ENCODE assay signal across 14 cellular contexts in the genomic region with DNA sequence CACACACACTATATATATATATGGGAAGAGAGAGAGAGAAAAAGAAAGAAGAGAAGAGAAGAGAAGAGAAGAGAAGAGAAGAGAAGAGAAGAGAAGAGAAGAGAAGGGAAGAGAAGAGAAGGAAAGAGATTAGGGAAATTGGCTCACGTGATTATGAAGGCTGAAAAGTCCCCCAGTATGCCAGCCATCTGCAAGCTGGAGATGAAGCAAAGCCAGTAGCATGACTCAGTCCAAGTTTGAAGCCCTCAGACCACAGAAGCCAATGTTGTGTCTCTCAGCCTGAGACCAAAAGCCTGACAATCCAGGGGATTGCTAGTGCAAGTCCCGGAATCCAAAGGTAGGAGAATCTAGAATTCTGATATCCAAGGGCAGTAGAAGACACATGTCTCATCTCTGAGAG.
DNase-seq lines count a peak whose midpoint lies in the region; ATAC-seq and TF ChIP-seq lines count a peak whose summit lies in the region.
"Had no signal": no experiment of that assay in that cellular context is flagged by ENCODE, and none has a peak within 500 bp of the region (broad histone marks: within the 10 kb centered on the region; RNA-seq: fewer than 3 reads in every experiment).

No MANE protein-coding gene starts in this region.

- H3K4me3 Mint-ChIP-seq in T-helper 17 cell = no peak overlapping the region
- H3K4me3 Mint-ChIP-seq: activated CD8-positive, alpha-beta memory T cell treated with anti-CD3 and anti-CD28 coated beads, Interleukin-2, amount 10 ng/mL, durations not matched to agents 7 days and 5 days; activated naive CD4-positive, alpha-beta T cell treated with anti-CD3 and anti-CD28 coated beads, Interleukin-2, amount 10 ng/mL, durations not matched to agents 7 days and 5 days had no signal

- H3K36me3 ChIP-seq in MG63 (no peaks in the 10 kb centered on the region), brain microvascular endothelial cell (replicated peaks) (no peaks in the 10 kb centered on the region)
- H3K36me3 ChIP-seq: Peyer's patch had no signal

- H3K4me3 ChIP-seq in MG63 (no peak overlapping the region), brain microvascular endothelial cell (ENCODE audit: low read depth, low read length) (no peak overlapping the region)
- H3K4me3 ChIP-seq: Peyer's patch had no signal

- no peaks in the 10 kb centered on the region for H3K9me3 ChIP-seq in MG63
- no peaks in the 10 kb centered on the region for H3K9me3 ChIP-seq in T-helper 17 cell (ENCODE audit: control insufficient read depth, low read length, poor library complexity, severe bottlenecking)
- H3K9me3 ChIP-seq: Peyer's patch had no signal

- no peaks in the 10 kb centered on the region for H3K27me3 Mint-ChIP-seq in T-helper 17 cell
- H3K27me3 Mint-ChIP-seq: activated CD8-positive, alpha-beta memory T cell treated with anti-CD3 and anti-CD28 coated beads, Interleukin-2, amount 10 ng/mL, durations not matched to agents 7 days and 5 days; activated naive CD4-positive, alpha-beta T cell treated with anti-CD3 and anti-CD28 coated beads, Interleukin-2, amount 10 ng/mL, durations not matched to agents 7 days and 5 days had no signal

- ATAC-seq in HG03108 (IDR thresholded peaks at IDR 0.05; ENCODE audit: unreplicated experiment) (no peak), T-helper 17 cell (no peak)
- ATAC-seq: activated CD8-positive, alpha-beta memory T cell treated with anti-CD3 and anti-CD28 coated beads, Interleukin-2, amount 10 ng/mL, durations not matched to agents 7 days and 5 days; right cardiac atrium had no signal

- in situ Hi-C loops in brain microvascular endothelial cell (cut with HindIII; ENCODE audit: low pct_ligation_motif_present, low sequenced_read_pairs) = no loop called here

- H3K4me1 Mint-ChIP-seq in T-helper 17 cell = peaks cover 5% of the 10 kb centered on the region

- H3K27ac ChIP-seq in brain microvascular endothelial cell = no peak overlapping the region
- H3K27ac ChIP-seq: C4-2B, Peyer's patch had no signal

- no peak for TF ChIP-seq CTCF in brain microvascular endothelial cell (IDR thresholded peaks at IDR 0.05; ENCODE audit: low read depth, low read length, missing control alignments)

- H3K27me3 ChIP-seq in MG63 (no peaks in the 10 kb centered on the region), brain microvascular endothelial cell (replicated peaks) (no peaks in the 10 kb centered on the region)
- H3K27me3 ChIP-seq: Peyer's patch had no signal

- H3K27ac Mint-ChIP-seq in T-helper 17 cell = no peak overlapping the region
- H3K27ac Mint-ChIP-seq: activated CD8-positive, alpha-beta memory T cell treated with anti-CD3 and anti-CD28 coated beads, Interleukin-2, amount 10 ng/mL, durations not matched to agents 7 days and 5 days; activated naive CD4-positive, alpha-beta T cell treated with anti-CD3 and anti-CD28 coated beads, Interleukin-2, amount 10 ng/mL, durations not matched to agents 7 days and 5 days had no signal

- peak; percentile 77 for DNase-seq in ELR (ENCODE audit: low read depth)
- DNase-seq in MG63 = peak; percentile 54
- DNase-seq in brain microvascular endothelial cell = peak; percentile 68
- DNase-seq in non-pigmented ciliary epithelial cell (ENCODE audit: low read depth) = peak; percentile 63
- DNase-seq in SKM-1 treated with dmso at 0.1 percent for 144 hours (lab: John Stamatoyannopoulos, UW; ENCODE audit: unreplicated experiment) = no peak
- DNase-seq in T-helper 17 cell = no peak
- DNase-seq: activated CD8-positive, alpha-beta memory T cell treated with anti-CD3 and anti-CD28 coated beads, Interleukin-2, amount 10 ng/mL, durations not matched to agents 7 days and 5 days; activated naive CD4-positive, alpha-beta T cell treated with anti-CD3 and anti-CD28 coated beads, Interleukin-2, amount 10 ng/mL, durations not matched to agents 7 days and 5 days; glutamatergic neuron; NCI-H774; Peyer's patch; right cardiac atrium had no signal

- no peaks in the 10 kb centered on the region for H3K36me3 Mint-ChIP-seq in T-helper 17 cell (ENCODE audit: low read depth)
- H3K36me3 Mint-ChIP-seq: activated CD8-positive, alpha-beta memory T cell treated with anti-CD3 and anti-CD28 coated beads, Interleukin-2, amount 10 ng/mL, durations not matched to agents 7 days and 5 days; activated naive CD4-positive, alpha-beta T cell treated with anti-CD3 and anti-CD28 coated beads, Interleukin-2, amount 10 ng/mL, durations not matched to agents 7 days and 5 days had no signal

Comparison
In these comparisons a context has a peak if more than half of its experiments do, and no peak if none do; other contexts are left out.
1. DNase-seq: peak in ELR (single experiment), MG63 (single experiment), brain microvascular endothelial cell (single experiment) and non-pigmented ciliary epithelial cell (single experiment); none in SKM-1 treated with dmso at 0.1 percent for 144 hours (single experiment) and T-helper 17 cell (0 of 3).